In the genomic region with DNA sequence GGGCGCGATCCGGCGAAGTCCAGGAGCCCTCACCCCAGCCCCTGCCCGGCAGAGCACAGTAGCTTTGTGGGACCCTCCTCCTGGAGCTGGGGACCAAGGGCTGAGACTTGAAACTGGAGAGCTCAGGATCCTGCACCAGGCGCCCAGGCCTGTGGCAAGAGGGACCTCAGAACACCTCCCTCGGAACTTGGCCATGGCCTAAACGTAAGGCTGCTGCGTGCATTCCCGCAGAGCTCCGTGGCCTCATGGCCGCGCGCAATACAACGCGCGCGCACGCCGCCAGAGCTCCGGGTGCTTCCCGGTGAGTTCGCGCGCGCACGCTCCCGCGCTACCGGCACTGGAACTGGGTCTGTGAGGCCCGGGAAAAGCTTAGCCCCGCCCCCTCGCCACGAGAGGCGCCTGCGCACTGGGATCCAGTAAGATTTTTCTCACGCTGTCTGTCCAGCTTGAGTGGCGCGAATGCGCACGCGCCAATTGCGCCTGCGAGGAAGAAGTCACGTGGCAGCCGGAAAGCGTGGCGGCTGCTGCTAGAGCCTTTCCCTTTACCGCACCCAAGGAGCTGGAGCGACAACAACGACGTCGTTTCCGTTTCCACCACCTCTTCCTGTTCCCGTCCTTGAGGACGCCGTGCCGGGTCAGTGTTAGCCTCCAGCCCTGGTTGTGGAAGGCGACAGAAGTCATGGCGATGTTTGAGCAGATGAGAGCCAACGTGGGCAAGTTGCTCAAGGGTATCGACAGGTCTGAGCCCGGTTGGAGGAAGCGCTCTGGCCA, we compare ENCODE assay signal across 8 cellular contexts. TPM values are rescaled to one million over a fixed set of nuclear protein-coding genes. Genes with fewer than 3 reads are reported as not detected.
DNase-seq lines count a peak whose midpoint lies in the region; ATAC-seq lines count a peak whose summit lies in the region.

A gene with protein sequence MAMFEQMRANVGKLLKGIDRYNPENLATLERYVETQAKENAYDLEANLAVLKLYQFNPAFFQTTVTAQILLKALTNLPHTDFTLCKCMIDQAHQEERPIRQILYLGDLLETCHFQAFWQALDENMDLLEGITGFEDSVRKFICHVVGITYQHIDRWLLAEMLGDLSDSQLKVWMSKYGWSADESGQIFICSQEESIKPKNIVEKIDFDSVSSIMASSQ (plus strand): TSS at position 599 of the 771 bp plus-strand sequence. CDS start 81 bp downstream, at position 680.

- peak within 1 kb of the TSS; percentile 64 for H3K27ac ChIP-seq in temporal lobe (ENCODE audit: low read depth, low read length)

- peaks cover 45% of the 10 kb centered on the region for H3K4me1 Mint-ChIP-seq in activated naive CD8-positive, alpha-beta T cell (ENCODE audit: low read depth)

- ATAC-seq in HG02610 (IDR thresholded peaks at IDR 0.05; ENCODE audit: unreplicated experiment): peak; percentile 59

- no peaks in the 10 kb centered on the region for H3K27me3 Mint-ChIP-seq in activated naive CD8-positive, alpha-beta T cell

- peak within 1 kb of the TSS; percentile 100 for H3K4me3 Mint-ChIP-seq in activated naive CD8-positive, alpha-beta T cell

- DNase-seq in GM04504 (ENCODE audit: low read depth) (peak; percentile 98), NCI-H1105 (lab: John Stamatoyannopoulos, UW) (peak; percentile 97), SKM-1 treated with dmso at 0.1 percent for 144 hours (lab: John Stamatoyannopoulos, UW; ENCODE audit: unreplicated experiment) (peak; percentile 99), glomerular endothelial cell (ENCODE audit: extremely low read depth, low read depth, low spot score) (peak; percentile 90), occipital lobe (lab: John Stamatoyannopoulos, UW) (peak; percentile 96)

- no peaks in the 10 kb centered on the region for H3K9me3 Mint-ChIP-seq in activated naive CD8-positive, alpha-beta T cell (ENCODE audit: low read depth)

- peaks cover 4% of the 10 kb centered on the region for H3K36me3 Mint-ChIP-seq in activated naive CD8-positive, alpha-beta T cell

- H3K27ac Mint-ChIP-seq in activated naive CD8-positive, alpha-beta T cell: peak within 1 kb of the TSS; percentile 99

RNA-seq across cellular contexts. Expression of the gene that starts here (rescaled TPM):
- total RNA-seq in glomerular endothelial cell (392 and 501 TPM in 2 replicates), occipital lobe (149 TPM), temporal lobe (89.0 TPM)

Comparison
In these comparisons a context has a peak if more than half of its experiments do, and no peak if none do; other contexts are left out.
1. Peak in every context shown above with its lines: DNase-seq, ATAC-seq and H3K27ac ChIP-seq.